In the genomic region with DNA sequence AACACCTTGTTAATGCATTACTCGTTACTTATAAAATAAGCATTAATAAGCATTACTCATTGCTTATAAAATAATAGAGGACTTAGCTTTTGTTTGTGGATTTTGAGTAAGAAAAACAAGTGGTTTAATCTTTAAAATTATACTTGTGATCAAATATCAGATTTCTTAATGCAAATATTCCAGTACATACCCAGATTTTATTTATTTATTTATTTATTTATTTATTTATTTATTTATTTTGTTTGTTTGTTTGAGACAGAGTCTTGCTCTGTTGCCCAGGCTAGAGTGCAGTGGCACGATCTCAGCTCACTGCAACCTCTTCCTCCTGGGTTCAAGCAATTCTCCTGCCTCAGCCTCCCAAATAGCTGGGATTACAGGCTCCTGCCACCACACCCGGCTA, we compare ENCODE assay signal across 1 cellular context. TPM values are rescaled to one million over a fixed set of nuclear protein-coding genes. Genes with fewer than 3 reads are reported as not detected.
"Had no signal": no experiment of that assay in that cellular context is flagged by ENCODE, and none has a peak within 500 bp of the region (broad histone marks: within the 10 kb centered on the region; RNA-seq: fewer than 3 reads in every experiment).

No MANE protein-coding gene starts in this region.

RNA-seq across cellular contexts. Expression of a gene that starts 3.4 kb away (rescaled TPM):
- total RNA-seq: GM12878 had no signal
